15 cellular contexts compared by ENCODE assay signal in the genomic region with DNA sequence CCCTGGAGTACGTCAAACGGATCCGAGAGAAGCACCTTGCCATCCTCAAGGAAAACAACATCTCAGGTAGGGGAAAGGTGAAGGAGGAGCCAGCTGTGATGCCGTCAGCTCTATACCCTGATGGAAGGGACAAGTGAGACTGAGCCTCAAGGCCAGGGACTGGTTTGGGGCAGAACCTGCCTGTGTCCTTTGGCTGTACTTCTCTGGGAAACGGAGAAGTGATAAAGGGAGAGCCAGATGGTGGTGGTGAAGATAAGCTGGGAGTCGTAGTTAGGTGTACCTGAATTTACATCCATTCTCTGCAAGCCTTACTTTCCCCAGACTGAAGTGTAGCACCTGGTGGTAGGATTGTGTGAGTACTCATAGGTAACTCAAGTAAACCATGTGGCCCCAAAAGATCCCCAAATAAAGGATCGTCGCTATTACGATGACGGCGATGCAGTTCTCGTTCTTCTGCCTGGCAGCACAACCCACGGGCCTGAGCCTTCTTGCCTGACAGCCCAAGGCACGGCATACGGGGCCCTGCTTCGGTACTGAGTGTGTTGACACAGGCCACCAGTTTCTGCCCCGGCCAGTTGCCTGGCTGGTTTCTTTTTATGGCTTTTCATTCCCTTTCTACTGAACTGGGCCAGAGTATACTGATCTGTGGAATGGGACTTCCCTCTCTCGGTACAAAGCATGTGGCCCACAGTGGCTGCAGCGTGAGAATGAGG. TPM values are rescaled to one million over a fixed set of nuclear protein-coding genes. Genes with fewer than 3 reads are reported as not detected.
DNase-seq lines count a peak whose midpoint lies in the region; ATAC-seq, FAIRE-seq and TF ChIP-seq lines count a peak whose summit lies in the region.
"Had no signal": no experiment of that assay in that cellular context is flagged by ENCODE, and none has a peak within 500 bp of the region (broad histone marks: within the 10 kb centered on the region; RNA-seq: fewer than 3 reads in every experiment).

No MANE protein-coding gene starts in this region.

- H3K9me3 Mint-ChIP-seq in H9 (no peaks in the 10 kb centered on the region), astrocyte (ENCODE audit: unreplicated experiment) (no peaks in the 10 kb centered on the region), nephron progenitor cell (no peaks in the 10 kb centered on the region)
- H3K9me3 Mint-ChIP-seq: activated CD4-positive, alpha-beta T cell treated with anti-CD3 and anti-CD28 coated beads, Interleukin-2, amount 10 ng/mL, durations not matched to agents 24 days and 14 days; type B pancreatic cell had no signal

- H2AK5ac ChIP-seq in H9 (ENCODE audit: insufficient read length, low read length) = no peak overlapping the region

- H3K9ac ChIP-seq in H9 (ENCODE audit: extremely low read depth, insufficient read length, low read length) (no peak overlapping the region), astrocyte (ENCODE audit: low read length) (no peak overlapping the region)

- no peak for FAIRE-seq in astrocyte (lab: Jason Lieb, UNC)
- FAIRE-seq: D721Med, endometrium, GM19239 had no signal

- no peaks in the 10 kb centered on the region for H3K79me1 ChIP-seq in H9 (ENCODE audit: insufficient read depth, low read depth, low read length, poor library complexity, severe bottlenecking)

- H3K4me3 Mint-ChIP-seq in H9 (no peak overlapping the region), astrocyte (ENCODE audit: unreplicated experiment) (no peak overlapping the region), nephron progenitor cell (no peak overlapping the region)
- H3K4me3 Mint-ChIP-seq: activated CD4-positive, alpha-beta T cell treated with anti-CD3 and anti-CD28 coated beads, Interleukin-2, amount 10 ng/mL, durations not matched to agents 24 days and 14 days; type B pancreatic cell had no signal

- H3K4me1 Mint-ChIP-seq in H9 = no peaks in the 10 kb centered on the region
- peaks cover 8% of the 10 kb centered on the region for H3K4me1 Mint-ChIP-seq in astrocyte (ENCODE audit: low read depth, unreplicated experiment)
- no peaks in the 10 kb centered on the region for H3K4me1 Mint-ChIP-seq in nephron progenitor cell

- no peak overlapping the region for H2BK20ac ChIP-seq in H9 (ENCODE audit: low read depth, low read length, poor library complexity, severe bottlenecking)

- H4K91ac ChIP-seq in H9 (ENCODE audit: insufficient read length, low read depth, low read length) = no peak overlapping the region

- H3T11ph ChIP-seq in H9 (ENCODE audit: low read length) = no peak overlapping the region

- H3K27me3 ChIP-seq in H9 (ENCODE audit: insufficient read depth, low read length) (no peaks in the 10 kb centered on the region), astrocyte (ENCODE audit: insufficient read depth, low read length) (no peaks in the 10 kb centered on the region)
- H3K27me3 ChIP-seq: right atrium auricular region had no signal

- no CpG with 5 or more reads among the region's 19 CpGs for WGBS in H9 (ENCODE audit: extremely low coverage, insufficient read length, low lambda C conversion rate)

- TF ChIP-seq CTCF in H9 (conservative IDR thresholded peaks at IDR 0.05) (no peak; the same call in 2 of the 3 replicates), astrocyte (IDR thresholded peaks at IDR 0.05; ENCODE audit: insufficient read depth, low read depth, low read length) (peak; percentile 14), nephron progenitor cell (IDR thresholded peaks at IDR 0.05) (no peak)

- H3K27ac ChIP-seq in H9 (ENCODE audit: insufficient read length, low read depth, low read length) (no peak overlapping the region), astrocyte (ENCODE audit: low read depth, low read length) (no peak overlapping the region)

- H3K4ac ChIP-seq in H9 (ENCODE audit: low read depth, low read length) = no peak overlapping the region

- H3K9me3 ChIP-seq in H9 (ENCODE audit: control insufficient read depth, low read depth, low read length) = no peaks in the 10 kb centered on the region
- H3K9me3 ChIP-seq in astrocyte (ENCODE audit: insufficient read depth, low read depth, low read length) = no peaks in the 10 kb centered on the region
- H3K9me3 ChIP-seq: right atrium auricular region had no signal

- H3K27me3 Mint-ChIP-seq in H9 (ENCODE audit: low read depth) = no peaks in the 10 kb centered on the region; the same call in 1 of the 2 replicates
- H3K27me3 Mint-ChIP-seq in astrocyte (ENCODE audit: low read depth, unreplicated experiment) = no peaks in the 10 kb centered on the region
- peaks cover 3% of the 10 kb centered on the region for H3K27me3 Mint-ChIP-seq in nephron progenitor cell (ENCODE audit: low read depth, poor library complexity)
- H3K27me3 Mint-ChIP-seq: activated CD4-positive, alpha-beta T cell treated with anti-CD3 and anti-CD28 coated beads, Interleukin-2, amount 10 ng/mL, durations not matched to agents 24 days and 14 days; type B pancreatic cell had no signal

- H2BK5ac ChIP-seq in H9 (ENCODE audit: insufficient read length, low read length) = no peak overlapping the region

- H3K14ac ChIP-seq in H9 (ENCODE audit: insufficient read depth, low read length) = no peak overlapping the region

- H3K4me3 ChIP-seq in astrocyte (ENCODE audit: insufficient read depth, low read depth, low read length) = no peak overlapping the region
- H3K4me3 ChIP-seq: right atrium auricular region had no signal

- H3K79me2 ChIP-seq in H9 (ENCODE audit: insufficient read depth, low read length) = no peaks in the 10 kb centered on the region
- no peaks in the 10 kb centered on the region for H3K79me2 ChIP-seq in astrocyte (ENCODE audit: insufficient read depth, low read length)

- no peak overlapping the region for H3K23ac ChIP-seq in H9 (ENCODE audit: insufficient read length, low read depth, low read length)

- H3K18ac ChIP-seq in H9 (ENCODE audit: insufficient read length, low read depth, low read length) = no peak overlapping the region

- no peak overlapping the region for H3K56ac ChIP-seq in H9 (ENCODE audit: insufficient read length, low read depth, low read length)

- ATAC-seq in GM19324 (IDR thresholded peaks at IDR 0.05; ENCODE audit: low FRiP score, unreplicated experiment) = no peak

- H4K20me1 ChIP-seq in H9 (ENCODE audit: control insufficient read depth, insufficient read depth, insufficient read length) (peaks cover 2% of the 10 kb centered on the region), astrocyte (ENCODE audit: insufficient read depth, low read length) (peaks cover 15% of the 10 kb centered on the region)

- peak overlapping the region in 2 of 3 experiments; percentile 11 to 23; a peak in 1 of 7 replicates for H3K27ac Mint-ChIP-seq in H9
- H3K27ac Mint-ChIP-seq in astrocyte (ENCODE audit: unreplicated experiment) = no peak overlapping the region
- peak overlapping the region; percentile 83 for H3K27ac Mint-ChIP-seq in nephron progenitor cell
- H3K27ac Mint-ChIP-seq: activated CD4-positive, alpha-beta T cell treated with anti-CD3 and anti-CD28 coated beads, Interleukin-2, amount 10 ng/mL, durations not matched to agents 24 days and 14 days; type B pancreatic cell had no signal

- H3K4me2 ChIP-seq in H9 (ENCODE audit: insufficient read depth, insufficient read length, low read length) = no peak overlapping the region
- no peak overlapping the region for H3K4me2 ChIP-seq in astrocyte (ENCODE audit: low read length)

- no peak for DNase-seq in H9
- no peak for DNase-seq in astrocyte (ENCODE audit: low read depth)
- DNase-seq in nephron progenitor cell = no peak
- DNase-seq in dermis blood vessel endothelial cell = no peak
- DNase-seq in activated CD4-positive, alpha-beta T cell treated with anti-CD3 and anti-CD28 coated beads, Interleukin-2, amount 50 U/mL, for 48 hours = no peak
- DNase-seq: activated CD4-positive, alpha-beta T cell treated with anti-CD3 and anti-CD28 coated beads, Interleukin-2, amount 10 ng/mL, durations not matched to agents 24 days and 14 days; Kasumi-1; NCI-H2081; SW 1271 had no signal

- no peak overlapping the region for H2AFZ ChIP-seq in H9 (ENCODE audit: low read length)
- no peak overlapping the region for H2AFZ ChIP-seq in astrocyte (ENCODE audit: low read depth, low read length)

- H3K36me3 Mint-ChIP-seq in H9 (ENCODE audit: insufficient read depth in 1 of 3, low read depth in 3 of 3) (peaks cover 26 to 69% (median 61%) of the 10 kb centered on the region in 3 experiments; a peak in 6 of 7 replicates), astrocyte (ENCODE audit: low read depth, unreplicated experiment) (peaks cover 28% of the 10 kb centered on the region), nephron progenitor cell (ENCODE audit: low read depth) (peaks cover 30% of the 10 kb centered on the region)

- no peak overlapping the region for H4K5ac ChIP-seq in H9 (ENCODE audit: insufficient read length, low read depth, low read length)

- H3K36me3 ChIP-seq in astrocyte (ENCODE audit: insufficient read depth, low read length) = peaks cover 29% of the 10 kb centered on the region

- H3K4me1 ChIP-seq in H9 (ENCODE audit: insufficient read depth, low read length) = no peaks in the 10 kb centered on the region
- H3K4me1 ChIP-seq in astrocyte (ENCODE audit: insufficient read depth, low read length) = peaks cover 4% of the 10 kb centered on the region

- no peak overlapping the region for H2BK120ac ChIP-seq in H9 (ENCODE audit: low read depth, low read length, poor library complexity, severe bottlenecking)

- no peak overlapping the region for H2BK15ac ChIP-seq in H9 (ENCODE audit: low read depth, low read length)

- no peak overlapping the region for H4K8ac ChIP-seq in H9 (replicated peaks; ENCODE audit: insufficient read length, low read depth, low read length)

- H3K23me2 ChIP-seq in H9 (ENCODE audit: insufficient read length, low read depth, low read length, poor library complexity, severe bottlenecking) = no peaks in the 10 kb centered on the region

- H2BK12ac ChIP-seq in H9 (ENCODE audit: insufficient read length, low read depth, low read length) = no peak overlapping the region

RNA-seq across cellular contexts. Expression of a gene that starts 10.6 kb away (rescaled TPM):
- total RNA-seq in H9 (2021) (26.6 and 26.8 TPM in 2 replicates), astrocyte (12.9 and 13.0 TPM in 2 replicates), dermis blood vessel endothelial cell (13.3 and 16.2 TPM in 2 replicates)

RNA-seq across cellular contexts. Expression of a gene that starts 26.9 kb away (rescaled TPM):
- total RNA-seq in H9 (2021) (19.7 and 21.1 TPM in 2 replicates), astrocyte (18.2 and 18.6 TPM in 2 replicates), dermis blood vessel endothelial cell (14.8 and 17.4 TPM in 2 replicates)

RNA-seq across cellular contexts. Expression of a gene that starts 33.2 kb away (rescaled TPM):
- 61.4 and 62.5 TPM in 2 replicates for total RNA-seq in H9 (2021)
- 162 and 167 TPM in 2 replicates for total RNA-seq in astrocyte
- 2.4 and 5.4 TPM in 2 replicates for total RNA-seq in dermis blood vessel endothelial cell

RNA-seq across cellular contexts. Expression of a gene that starts 54.0 kb away (rescaled TPM):
- 59.6 and 64.4 TPM in 2 replicates for total RNA-seq in H9 (2021)
- total RNA-seq in astrocyte = 69.0 and 87.5 TPM in 2 replicates
- 47.8 and 48.1 TPM in 2 replicates for total RNA-seq in dermis blood vessel endothelial cell

RNA-seq across cellular contexts. Expression of a gene that starts 54.1 kb away (rescaled TPM):
- total RNA-seq in H9 (2021) (5.4 and 5.8 TPM in 2 replicates), astrocyte (6.7 and 6.9 TPM in 2 replicates), dermis blood vessel endothelial cell (3.2 and 4.4 TPM in 2 replicates)
